Comparison of ENCODE assay signal across 8 cellular contexts in genomic region chr17:48100591-48101011, GRCh38. TPM values are rescaled to one million over a fixed set of nuclear protein-coding genes. Genes with fewer than 3 reads are reported as not detected.
DNase-seq lines count a peak whose midpoint lies in the region; ATAC-seq and TF ChIP-seq lines count a peak whose summit lies in the region.

No MANE protein-coding gene starts in this region.

- H3K27ac ChIP-seq in Peyer's patch (peak overlapping the region; percentile 66 to 93 (median 88)), dorsolateral prefrontal cortex (peak overlapping the region in 58 of 59 donors; percentile 68 to 98 (median 94)), transverse colon (peak overlapping the region; percentile 89 to 98 (median 95))

- no peaks in the 10 kb centered on the region for H3K9me3 ChIP-seq in Peyer's patch
- H3K9me3 ChIP-seq in transverse colon, result no peaks in the 10 kb centered on the region

- TF ChIP-seq POLR2A in Peyer's patch (IDR thresholded peaks at IDR 0.05), result no peak
- no peak for TF ChIP-seq POLR2A in transverse colon (IDR thresholded peaks at IDR 0.05)

- ATAC-seq in HG03442 (IDR thresholded peaks at IDR 0.05; ENCODE audit: unreplicated experiment) (peak; percentile 11), HG03095 (IDR thresholded peaks at IDR 0.05; ENCODE audit: unreplicated experiment) (no peak)

- peak overlapping the region; percentile 80 to 91 (median 87) for H3K4me3 ChIP-seq in Peyer's patch
- H3K4me3 ChIP-seq in dorsolateral prefrontal cortex, result peak overlapping the region; percentile 72 to 100 (median 96)
- H3K4me3 ChIP-seq in transverse colon, result peak overlapping the region; percentile 75 to 98 (median 86)

- TF ChIP-seq EP300 in transverse colon (IDR thresholded peaks at IDR 0.05; ENCODE audit: low read depth), result no peak

- 0% methylated on average over 4 to 21 of the region's 23 CpGs for WGBS in transverse colon (ENCODE audit: low coverage in 1 of 2), 2 donors

- H3K27me3 ChIP-seq in Peyer's patch, result no peaks in the 10 kb centered on the region
- no peaks in the 10 kb centered on the region for H3K27me3 ChIP-seq in dorsolateral prefrontal cortex
- no peaks in the 10 kb centered on the region for H3K27me3 ChIP-seq in transverse colon

- CTCF ChIA-PET in GM10248 (lab: Yijun Ruan, JAX), result interaction anchor here (1.0 to 2.2 kb wide), 7 partner anchors 12 to 518 kb away, joined by 3 to 9 read pairs (median 4); no protein-coding TSS in a partner anchor

- TF ChIP-seq CTCF in Peyer's patch (IDR thresholded peaks at IDR 0.05), result no peak
- TF ChIP-seq CTCF in dorsolateral prefrontal cortex (IDR thresholded peaks at IDR 0.05 in 54 of 56, conservative IDR thresholded peaks at IDR 0.05 in 2 of 56; ENCODE audit: low read depth in 1 of 56, partially characterized antibody in 56 of 56), result peak in 1 of 56 donors; percentile 0
- no peak for TF ChIP-seq CTCF in transverse colon (IDR thresholded peaks at IDR 0.05)
- TF ChIP-seq CTCF in GM10248 (IDR thresholded peaks at IDR 0.05; ENCODE audit: control extremely low read depth, extremely low read depth, low read depth, missing control alignments), result no peak

- peak; percentile 58 for DNase-seq in DMS 273 treated with DMSO at 0.1 percent for 48 hours (lab: John Stamatoyannopoulos, UW)
- peak in 2 of 3 donors; percentile 23 to 53 for DNase-seq in Peyer's patch
- peak in 7 of 10 donors; percentile 32 to 54 (median 41) for DNase-seq in dorsolateral prefrontal cortex
- DNase-seq in medulla oblongata (ENCODE audit: extremely low spot score), result peak; percentile 31
- peak; percentile 54 for DNase-seq in transverse colon
- no peak for DNase-seq in GM10248 (ENCODE audit: extremely low spot score)

- in situ Hi-C loops in transverse colon (cut with MboI; ENCODE audit: low pct_ligation_motif_present in 1 of 4, low pct_unique_long_range_greater_than_20kb in 1 of 4, low sequenced_read_pairs in 3 of 4), result no loop called here

- intact Hi-C loops in dorsolateral prefrontal cortex (cut with DNase I) (no loop called here), transverse colon (cut with DNase I; ENCODE audit: low total_unique reads) (no loop called here)

- H3K36me3 ChIP-seq in Peyer's patch, result no peaks in the 10 kb centered on the region
- H3K36me3 ChIP-seq in transverse colon, result no peaks in the 10 kb centered on the region

- POLR2A ChIA-PET in GM10248 (lab: Yijun Ruan, JAX), result interaction anchor here (1.7 kb wide), 1 partner anchor 11 kb away, joined by 4 read pairs; no protein-coding TSS in a partner anchor

- H3K4me1 ChIP-seq in Peyer's patch (peaks cover 0 to 8% (median 0%) of the 10 kb centered on the region in 4 donors), transverse colon (peaks cover 0 to 43% (median 18%) of the 10 kb centered on the region in 4 donors)

RNA-seq across cellular contexts. Expression of gene CBX1, which starts 0.7 kb away (rescaled TPM):
- total RNA-seq in Peyer's patch (10 to 100 TPM in 1 of 4 donors, 1 to 10 TPM in 3; 7.2 to 14.0 (median 8.5) TPM), dorsolateral prefrontal cortex (10 to 100 TPM; 57.5 to 92.2 (median 74.2) TPM), transverse colon (10 to 100 TPM in 2 of 4 donors, 1 to 10 TPM in 2; 3.7 to 28.3 (median 12.8) TPM)

RNA-seq across cellular contexts. Expression of gene SNX11, which starts 7.0 kb away (rescaled TPM):
- 10 to 100 TPM in 3 of 4 donors, 1 to 10 TPM in 1; 9.5 to 19.8 (median 15.0) TPM for total RNA-seq in Peyer's patch
- total RNA-seq in dorsolateral prefrontal cortex, result 10 to 100 TPM; 16.4 to 41.4 (median 27.4) TPM
- 10 to 100 TPM in 3 of 4 donors, 1 to 10 TPM in 1; 2.0 to 24.3 (median 14.1) TPM for total RNA-seq in transverse colon

RNA-seq across cellular contexts. Expression of gene NFE2L1, which starts 52.4 kb away (rescaled TPM):
- total RNA-seq in Peyer's patch (100 to 1,000 TPM in 3 of 4 donors, 10 to 100 TPM in 1; 89.1 to 228 (median 217) TPM), dorsolateral prefrontal cortex (100 to 1,000 TPM; 120 to 279 (median 205) TPM), transverse colon (100 to 1,000 TPM; 173 to 242 (median 211) TPM)
